8 cellular contexts compared by ENCODE assay signal in genomic region chr7:80918406-80918805, GRCh38. TPM values are rescaled to one million over a fixed set of nuclear protein-coding genes. Genes with fewer than 3 reads are reported as not detected.
DNase-seq lines count a peak whose midpoint lies in the region; ATAC-seq, FAIRE-seq and TF ChIP-seq lines count a peak whose summit lies in the region.

No MANE protein-coding gene starts in this region.

- FAIRE-seq in frontal cortex (lab: Jason Lieb, UNC), result no peak

- TF ChIP-seq CTCF in WTC11 (IDR thresholded peaks at IDR 0.05) (no peak), hepatocyte (IDR thresholded peaks at IDR 0.05; ENCODE audit: poor library complexity) (no peak)

- H3K27me3 ChIP-seq in hepatocyte (no peaks in the 10 kb centered on the region), skeletal muscle satellite cell (ENCODE audit: control insufficient read depth, insufficient read depth, low read length) (no peaks in the 10 kb centered on the region)

- no peaks in the 10 kb centered on the region for H3K9me3 ChIP-seq in hepatocyte (ENCODE audit: low read depth)
- H3K9me3 ChIP-seq in skeletal muscle satellite cell (replicated peaks; ENCODE audit: low read length), result no peaks in the 10 kb centered on the region

- H3K4me1 ChIP-seq in hepatocyte (ENCODE audit: insufficient read depth) (peaks cover 27% of the 10 kb centered on the region), skeletal muscle satellite cell (ENCODE audit: control insufficient read depth, insufficient read depth, low read length) (peaks cover 25% of the 10 kb centered on the region)

- peak overlapping the region; percentile 87 for H3K9ac ChIP-seq in skeletal muscle satellite cell (ENCODE audit: low read depth, low read length)

- H3K27ac Mint-ChIP-seq in WTC11, result peak overlapping the region; percentile 86
- no peak overlapping the region for H3K27ac Mint-ChIP-seq in activated T-helper 17 cell treated with anti-CD3 and anti-CD28 coated beads, Interleukin-2, amount 50 U/mL, for 72 hours

- H3K36me3 ChIP-seq in hepatocyte (replicated peaks; ENCODE audit: insufficient read depth, low read depth), result no peaks in the 10 kb centered on the region
- peaks cover 25% of the 10 kb centered on the region for H3K36me3 ChIP-seq in skeletal muscle satellite cell (ENCODE audit: insufficient read depth, low read length)

- 4% methylated on average over 9 of the region's 9 CpGs for WGBS in hepatocyte (ENCODE audit: low lambda C conversion rate, missing lambda C conversion rate)

- POLR2A ChIA-PET in WTC11 (lab: Charles Lee), result interaction anchor here (0.6 kb wide), 1 partner anchor 725 kb away, joined by 4 read pairs; no protein-coding TSS in a partner anchor

- H2AFZ ChIP-seq in hepatocyte, result peak overlapping the region; percentile 21

- ATAC-seq in GM18499 (IDR thresholded peaks at IDR 0.05; ENCODE audit: insufficient read depth, unreplicated experiment) (peak; percentile 47), HG02938 (IDR thresholded peaks at IDR 0.05; ENCODE audit: unreplicated experiment) (peak; percentile 33), WTC11 (peak; percentile 8; the same call in 1 of the 2 replicates)
- ATAC-seq in activated T-helper 17 cell treated with anti-CD3 and anti-CD28 coated beads, Interleukin-2, amount 50 U/mL, for 72 hours (replicated peaks), result no peak

- CTCF ChIA-PET in WTC11 (lab: Charles Lee), result interaction anchor here (1.0 to 2.2 kb wide), 4 partner anchors 217 to 552 kb away, joined by 3 to 14 read pairs (median 4); no protein-coding TSS in a partner anchor

- H3K79me2 ChIP-seq in hepatocyte, result peaks cover 43% of the 10 kb centered on the region

- DNase-seq in WTC11 (ENCODE audit: low spot score), result no peak
- DNase-seq in hepatocyte (ENCODE audit: low spot score), result peak; percentile 33
- no peak for DNase-seq in frontal cortex (ENCODE audit: low spot score in 2 of 2)
- no peak for DNase-seq in activated effector memory CD4-positive, alpha-beta T cell treated with anti-CD3 and anti-CD28 coated beads, Interleukin-2, amount 50 U/mL, for 16 hours

- no peaks in the 10 kb centered on the region for H4K20me1 ChIP-seq in hepatocyte (ENCODE audit: insufficient read depth, poor library complexity, severe bottlenecking)

- peak overlapping the region; percentile 72 for H3K4me3 ChIP-seq in hepatocyte
- peak overlapping the region; percentile 78 for H3K4me3 ChIP-seq in skeletal muscle satellite cell (ENCODE audit: low read length)

- H3K27me3 Mint-ChIP-seq in WTC11 (ENCODE audit: low read depth), result peaks cover 11% of the 10 kb centered on the region
- H3K27me3 Mint-ChIP-seq in activated T-helper 17 cell treated with anti-CD3 and anti-CD28 coated beads, Interleukin-2, amount 50 U/mL, for 72 hours, result peaks cover 23% of the 10 kb centered on the region

- H3K36me3 Mint-ChIP-seq in WTC11, result no peaks in the 10 kb centered on the region
- H3K36me3 Mint-ChIP-seq in activated T-helper 17 cell treated with anti-CD3 and anti-CD28 coated beads, Interleukin-2, amount 50 U/mL, for 72 hours (ENCODE audit: low read depth), result no peaks in the 10 kb centered on the region

- peak overlapping the region; percentile 87 for H3K27ac ChIP-seq in hepatocyte

- H3K4me2 ChIP-seq in hepatocyte (peak overlapping the region; percentile 75), skeletal muscle satellite cell (ENCODE audit: low read length) (peak overlapping the region; percentile 77)

- H3K9me2 ChIP-seq in hepatocyte (replicated peaks; ENCODE audit: insufficient read depth), result no peaks in the 10 kb centered on the region

- H3K4me3 Mint-ChIP-seq in WTC11, result peak overlapping the region; percentile 85
- H3K4me3 Mint-ChIP-seq in activated T-helper 17 cell treated with anti-CD3 and anti-CD28 coated beads, Interleukin-2, amount 50 U/mL, for 72 hours, result no peak overlapping the region

- H3K4me1 Mint-ChIP-seq in WTC11, result peaks cover 45% of the 10 kb centered on the region
- H3K4me1 Mint-ChIP-seq in activated T-helper 17 cell treated with anti-CD3 and anti-CD28 coated beads, Interleukin-2, amount 50 U/mL, for 72 hours, result no peaks in the 10 kb centered on the region

- H3K9me3 Mint-ChIP-seq in WTC11, result no peaks in the 10 kb centered on the region
- H3K9me3 Mint-ChIP-seq in activated T-helper 17 cell treated with anti-CD3 and anti-CD28 coated beads, Interleukin-2, amount 50 U/mL, for 72 hours, result no peaks in the 10 kb centered on the region

TF ChIP-seq in WTC11, 78 proteins besides CTCF, POLR2A, EP300 and RAD21:
- TF ChIP-seq ESRRA (CRISPR knock-in tag; IDR thresholded peaks at IDR 0.05; ENCODE audit: borderline replicate concordance) (no peak), TEAD4 (CRISPR knock-in tag; IDR thresholded peaks at IDR 0.05) (no peak), PREB (CRISPR knock-in tag; IDR thresholded peaks at IDR 0.05; ENCODE audit: borderline replicate concordance) (no peak), ZNF219 (CRISPR knock-in tag; IDR thresholded peaks at IDR 0.05; ENCODE audit: borderline replicate concordance) (no peak), NFYB (CRISPR knock-in tag; conservative IDR thresholded peaks at IDR 0.05; ENCODE audit: low read depth) (no peak), STAT6 (CRISPR knock-in tag; conservative IDR thresholded peaks at IDR 0.05; ENCODE audit: low read depth) (no peak), ZNF396 (CRISPR knock-in tag; IDR thresholded peaks at IDR 0.05; ENCODE audit: borderline replicate concordance) (no peak), HMGA2 (CRISPR knock-in tag; IDR thresholded peaks at IDR 0.05) (no peak), KAT7 (CRISPR knock-in tag; IDR thresholded peaks at IDR 0.05; ENCODE audit: borderline replicate concordance) (no peak), ZBTB21 (CRISPR knock-in tag; IDR thresholded peaks at IDR 0.05; ENCODE audit: borderline replicate concordance) (no peak), ZNF671 (CRISPR knock-in tag; IDR thresholded peaks at IDR 0.05) (no peak)

RNA-seq across cellular contexts. Expression of gene SEMA3C, which starts 0.4 kb away (rescaled TPM):
- total RNA-seq in WTC11 (2021) (1.6 to 3.1 TPM (median 2.1 TPM) in 3 replicates), hepatocyte (134 and 139 TPM in 2 replicates), frontal cortex (307 TPM)
- polyA plus RNA-seq in hepatocyte, result 34.8 and 37.1 TPM in 2 replicates
- total RNA-seq in skeletal muscle satellite cell (2012; rRNA removed), result 109 and 185 TPM in 2 replicates
- not detected for total RNA-seq in activated T-helper 17 cell treated with anti-CD3 and anti-CD28 coated beads, Interleukin-2, amount 50 U/mL, for 72 hours

Comparison
In these comparisons a context has a peak if more than half of its experiments do, and no peak if none do; other contexts are left out.
1. RNA of gene SEMA3C, which starts 0.4 kb away (total RNA-seq): 307 TPM in frontal cortex (single experiment) and 134 to 139 TPM in hepatocyte; 1.6 to 3.1 TPM in WTC11 and not detected in activated T-helper 17 cell treated with anti-CD3 and anti-CD28 coated beads, Interleukin-2, amount 50 U/mL, for 72 hours; every median in the first group is over 10 times any median in the second.